In genomic region chr5:73321757-73322452, GRCh38 we compare ENCODE assay signal across 11 cellular contexts.
A peak's percentile ranks its signal among the peaks of the same experiment; 100 is the strongest.
DNase-seq lines count a peak whose midpoint lies in the region; ATAC-seq, FAIRE-seq and TF ChIP-seq lines count a peak whose summit lies in the region.
"Had no signal": no experiment of that assay in that cellular context is flagged by ENCODE, and none has a peak within 500 bp of the region (broad histone marks: within the 10 kb centered on the region; RNA-seq: fewer than 3 reads in every experiment).

No MANE protein-coding gene starts in this region.

- H3K36me3 ChIP-seq in GM23248 (ENCODE audit: low read depth) (no peaks in the 10 kb centered on the region), bronchial epithelial cell (ENCODE audit: control insufficient read depth, insufficient read depth, low read length) (no peaks in the 10 kb centered on the region)

- H3F3A ChIP-seq in GM23248 (ENCODE audit: insufficient read depth): peaks cover 16% of the 10 kb centered on the region

- peaks cover 35% of the 10 kb centered on the region for H3K4me1 ChIP-seq in GM23248 (ENCODE audit: insufficient read depth)

- no peaks in the 10 kb centered on the region for H4K20me1 ChIP-seq in GM23248 (ENCODE audit: insufficient read depth)

- ATAC-seq in activated CD4-positive, CD25-positive, alpha-beta regulatory T cell treated with anti-CD3 and anti-CD28 coated beads, Interleukin-2, amount 50 U/mL, for 24 hours: no peak

- peak overlapping the region; percentile 23 for H3K9ac ChIP-seq in GM23248

- no peaks in the 10 kb centered on the region for H3K9me2 ChIP-seq in GM23248 (ENCODE audit: insufficient read depth)

- H3K27me3 ChIP-seq in GM23248 (replicated peaks; ENCODE audit: insufficient read depth) (no peaks in the 10 kb centered on the region), bronchial epithelial cell (ENCODE audit: control insufficient read depth, insufficient read depth, low read length) (no peaks in the 10 kb centered on the region)

- 0 out of 2 replicates have a peak overlapping the region, but pooled peaks have one; percentile 6 for H2AFZ ChIP-seq in GM23248

- H3K9me3 ChIP-seq in GM23248 (ENCODE audit: low read depth): no peaks in the 10 kb centered on the region

- no peak for FAIRE-seq in bronchial epithelial cell (lab: Jason Lieb, UNC)
- FAIRE-seq: G401.6 had no signal

- peak overlapping the region; percentile 74 for H3K27ac ChIP-seq in GM23248
- H3K27ac ChIP-seq: skin epidermis had no signal

- TF ChIP-seq CTCF in bronchial epithelial cell (IDR thresholded peaks at IDR 0.05; ENCODE audit: insufficient read depth, low read length, severe bottlenecking): no peak

- no peaks in the 10 kb centered on the region for H3K79me2 ChIP-seq in GM23248 (ENCODE audit: insufficient read depth)

- in situ Hi-C loops in GM23248 (cut with MboI): loop anchor here (25.0 kb wide), 1 partner anchor 115 kb away; the partner anchor contains the start of gene FOXD1

- H3K4me3 ChIP-seq in GM23248 (0 out of 2 replicates have a peak overlapping the region, but pooled peaks have one; percentile 28), bronchial epithelial cell (ENCODE audit: low read depth, low read length) (no peak overlapping the region)
- H3K4me3 ChIP-seq: skin epidermis had no signal

- 4 to 5% methylated on average over 5 of the region's 5 CpGs for WGBS in GM23248 (ENCODE audit: low coverage in 1 of 2, low lambda C conversion rate in 2 of 2, missing lambda C conversion rate in 2 of 2), 2 experiments

- DNase-seq in GM23248 (peak; percentile 96), NCI-H2029 (lab: John Stamatoyannopoulos, UW) (peak; percentile 44), bronchial epithelial cell (ENCODE audit: low read depth) (peak; percentile 100), non-pigmented ciliary epithelial cell (ENCODE audit: low read depth) (peak; percentile 95), OCI-M1 (lab: John Stamatoyannopoulos, UW) (no peak), NCI-H345 treated with DMSO at 0.1 percent for 48 hours (lab: John Stamatoyannopoulos, UW; ENCODE audit: unreplicated experiment) (no peak)
- no peak for DNase-seq in stimulated activated CD4-positive, alpha-beta T cell treated with anti-CD3 and anti-CD28 coated beads, Interleukin-4, amount 100 ng/mL, for 24 hours
- DNase-seq: glutamatergic neuron had no signal

- H3K4me2 ChIP-seq in GM23248 (ENCODE audit: unreplicated experiment): peak overlapping the region; percentile 63

Comparison
In these comparisons a context has a peak if more than half of its experiments do, and no peak if none do; other contexts are left out.
1. DNase-seq: peak in GM23248 (single experiment), NCI-H2029 (single experiment), bronchial epithelial cell (single experiment) and non-pigmented ciliary epithelial cell (single experiment); none in stimulated activated CD4-positive, alpha-beta T cell treated with anti-CD3 and anti-CD28 coated beads, Interleukin-4, amount 100 ng/mL, for 24 hours (single experiment), OCI-M1 (single experiment) and NCI-H345 treated with DMSO at 0.1 percent for 48 hours (single experiment).